ENCODE assay signal across 19 cellular contexts in the genomic region with DNA sequence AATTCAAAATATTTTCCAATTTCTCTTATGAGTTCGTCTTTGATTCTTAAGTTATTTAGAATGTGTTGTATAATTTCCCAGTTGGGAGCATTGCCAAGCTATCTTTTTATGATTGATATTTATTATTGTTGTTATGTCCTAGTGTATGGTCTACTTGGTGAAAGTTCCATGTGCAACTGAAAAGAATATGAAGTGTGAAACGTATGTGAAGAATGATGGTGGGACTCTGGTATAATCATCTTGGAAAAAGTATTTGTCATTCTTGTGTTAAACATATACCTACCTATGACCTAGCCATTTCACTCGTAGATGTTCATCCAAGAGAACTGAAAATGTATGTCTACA. TPM values are rescaled to one million over a fixed set of nuclear protein-coding genes. Genes with fewer than 3 reads are reported as not detected.
DNase-seq lines count a peak whose midpoint lies in the region; ATAC-seq, FAIRE-seq and TF ChIP-seq lines count a peak whose summit lies in the region.
"Had no signal": no experiment of that assay in that cellular context is flagged by ENCODE, and none has a peak within 500 bp of the region (broad histone marks: within the 10 kb centered on the region; RNA-seq: fewer than 3 reads in every experiment).

No MANE protein-coding gene starts in this region.

- no peak overlapping the region for H2AFZ ChIP-seq in K562 (ENCODE audit: low read depth, low read length)

- peaks cover 8 to 31% of the 10 kb centered on the region in 2 experiments; a peak in 4 of 5 replicates for H3K4me1 ChIP-seq in K562 (replicated peaks in 1 of 2; ENCODE audit: control insufficient read depth in 2 of 2, insufficient read depth in 2 of 2, low read length in 2 of 2)
- H3K4me1 ChIP-seq: BLaER1 had no signal

- TF ChIP-seq RAD21 in K562 (CRISPR knock-in tag; conservative IDR thresholded peaks at IDR 0.05 in 1 of 2, IDR thresholded peaks at IDR 0.05 in 1 of 2): no peak

- FAIRE-seq in A204.1 (lab: Jason Lieb, UNC) (peak; percentile 9), G401.6 (lab: Jason Lieb, UNC) (peak; percentile 80), K562 (lab: Jason Lieb, UNC) (no peak)
- FAIRE-seq: GM12878, GM12892, GM18507 had no signal

- H3K4me2 ChIP-seq in K562 (ENCODE audit: insufficient read depth, low read length): no peak overlapping the region
- H3K4me2 ChIP-seq: BLaER1 had no signal

- H3K9ac ChIP-seq in K562 (ENCODE audit: insufficient read depth in 1 of 2, low read depth in 2 of 2, low read length in 2 of 2): no peak overlapping the region
- H3K9ac ChIP-seq: BLaER1 had no signal

- no peak for ATAC-seq in K562
- ATAC-seq: GM12878 had no signal

- CTCF ChIA-PET in K562 (lab: Yijun Ruan, JAX; ENCODE audit: low intra/inter-chr PET ratio): interaction anchor here (0.6 kb wide), 1 partner anchor 333 kb away, joined by 4 read pairs; no protein-coding TSS in a partner anchor

- no peak for TF ChIP-seq POLR2A in K562 (conservative IDR thresholded peaks at IDR 0.05)

- DNase-seq in K562 (ENCODE audit: extremely low read depth in 1 of 4, low spot score in 3 of 4): no peak
- DNase-seq in T1000 (lab: John Stamatoyannopoulos, UW): no peak
- DNase-seq in dedifferentiated amniotic fluid mesenchymal stem cell (ENCODE audit: extremely low spot score): no peak
- DNase-seq: ACHN; BE2C; C1 segment of cervical spinal cord; CD4-positive, alpha-beta memory T cell; CD4-positive, CD25-positive, alpha-beta regulatory T cell; CD8-positive, alpha-beta memory T cell; COR-L47; DMS79 treated with DMSO at 0.1 percent for 48 hours; GDM1 had no signal

- POLR2A ChIA-PET in K562 (lab: Yijun Ruan, JAX): interaction anchor here (0.6 to 4.9 kb wide), 5 partner anchors 8 to 797 kb away, joined by 3 to 48 read pairs (median 5); a partner anchor contains a TSS

- BruUV-seq in K562 (replicated peaks; lab: Mats Ljungman, UMichigan): no TSS peak

- no peaks in the 10 kb centered on the region for H3K36me3 ChIP-seq in K562 (ENCODE audit: control insufficient read depth, insufficient read depth, low read length)
- H3K36me3 ChIP-seq: BE2C, BLaER1 had no signal

- peaks cover 6% of the 10 kb centered on the region for H4K20me1 ChIP-seq in K562 (replicated peaks; ENCODE audit: control insufficient read depth, insufficient read depth, low read length)
- H4K20me1 ChIP-seq: BLaER1 had no signal

- no peaks in the 10 kb centered on the region for H3K9me1 ChIP-seq in K562 (ENCODE audit: control insufficient read depth, insufficient read depth, low read length)

- H3K4me3 ChIP-seq in K562: no peak overlapping the region
- H3K4me3 ChIP-seq: BLaER1, GM12878 had no signal

- 36% methylated on average over 3 of the region's 3 CpGs for WGBS in K562 (ENCODE audit: insufficient coverage, low coverage, missing lambda C conversion rate)

- TF ChIP-seq CTCF in K562 (IDR thresholded peaks at IDR 0.05 in 2 of 3, conservative IDR thresholded peaks at IDR 0.05 in 1 of 3; ENCODE audit: insufficient read depth in 2 of 3, low read depth in 1 of 3, low read length in 3 of 3): no peak

- no peak overlapping the region for H3K27ac ChIP-seq in K562 (ENCODE audit: extremely low read depth, low read depth, low read length)
- H3K27ac ChIP-seq: 22Rv1, BLaER1 had no signal

- peaks cover 2 to 29% of the 10 kb centered on the region in 2 experiments; a peak in 3 of 5 replicates for H3K27me3 ChIP-seq in K562 (ENCODE audit: control insufficient read depth in 2 of 2, insufficient read depth in 2 of 2, low read length in 2 of 2)
- H3K27me3 ChIP-seq: BE2C, BLaER1 had no signal

- TF ChIP-seq EP300 in K562 (IDR thresholded peaks at IDR 0.05; ENCODE audit: low read length): no peak

- no peaks in the 10 kb centered on the region for H3K9me3 ChIP-seq in K562 (replicated peaks; ENCODE audit: control insufficient read depth, insufficient read depth, low read depth, low read length)
- H3K9me3 ChIP-seq: BE2C, BLaER1 had no signal

- intact Hi-C loops in K562 (cut with micrococcal nuclease): no loop called here

- in situ Hi-C loops in K562 (cut with MboI): no loop called here

- no peaks in the 10 kb centered on the region for H3K79me2 ChIP-seq in K562 (ENCODE audit: control insufficient read depth, insufficient read depth, low read length)

TF ChIP-seq in K562, 482 proteins besides CTCF, POLR2A, EP300 and RAD21 (continues in another document):
- TF ChIP-seq ILF3 (IDR thresholded peaks at IDR 0.05; ENCODE audit: borderline replicate concordance) (no peak), ZFP1 (CRISPR knock-in tag; IDR thresholded peaks at IDR 0.05) (0 out of 2 replicates have a peak, but pooled peaks have one; percentile 18), MTA3 (IDR thresholded peaks at IDR 0.05; ENCODE audit: borderline replicate concordance) (no peak), ZNF311 (CRISPR knock-in tag; IDR thresholded peaks at IDR 0.05) (peak; percentile 47; the same call in 1 of the 2 replicates), ZNF174 (CRISPR knock-in tag; IDR thresholded peaks at IDR 0.05) (0 out of 2 replicates have a peak, but pooled peaks have one; percentile 55), ZNF436 (CRISPR knock-in tag; IDR thresholded peaks at IDR 0.05) (peak; percentile 39; the same call in 1 of the 2 replicates), RBBP5 (IDR thresholded peaks at IDR 0.05; ENCODE audit: borderline replicate concordance, insufficient read depth, low read length, poor library complexity, severe bottlenecking) (no peak), IFI16 (CRISPR knock-in tag; IDR thresholded peaks at IDR 0.05) (0 out of 2 replicates have a peak, but pooled peaks have one; percentile 56), CBX2 (IDR thresholded peaks at IDR 0.05; ENCODE audit: insufficient read depth, low read length, poor library complexity, severe bottlenecking) (peak; percentile 72), ZNF444 (CRISPR knock-in tag; IDR thresholded peaks at IDR 0.05) (no peak)
- TF ChIP-seq, protein P1, sequence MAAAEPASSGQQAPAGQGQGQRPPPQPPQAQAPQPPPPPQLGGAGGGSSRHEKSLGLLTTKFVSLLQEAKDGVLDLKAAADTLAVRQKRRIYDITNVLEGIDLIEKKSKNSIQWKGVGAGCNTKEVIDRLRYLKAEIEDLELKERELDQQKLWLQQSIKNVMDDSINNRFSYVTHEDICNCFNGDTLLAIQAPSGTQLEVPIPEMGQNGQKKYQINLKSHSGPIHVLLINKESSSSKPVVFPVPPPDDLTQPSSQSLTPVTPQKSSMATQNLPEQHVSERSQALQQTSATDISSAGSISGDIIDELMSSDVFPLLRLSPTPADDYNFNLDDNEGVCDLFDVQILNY (CRISPR knock-in tag; IDR thresholded peaks at IDR 0.05): no peak

RNA-seq across cellular contexts. Expression of a gene that starts 12.0 kb away (rescaled TPM):
- 5.3 and 21.3 TPM in 2 replicates for total RNA-seq in K562 (2011; cell fraction: chromatin; rRNA removed; ENCODE audit: low replicate concordance)
- 21.8 and 25.5 TPM in 2 replicates for total RNA-seq in K562 (2011; cell fraction: nucleolus; rRNA removed)
- 7.3 and 7.8 TPM in 2 replicates for total RNA-seq in K562 (2011; cell fraction: nucleoplasm; rRNA removed)
- total RNA-seq in K562 (2014; rRNA removed) (48.9 and 69.1 TPM in 2 replicates), K562 (2014; rRNA removed; fragmentation: Illumina TruSeq; extraction: Trizol) (0.57 and 0.84 TPM in 2 replicates), K562 (2015; rRNA removed; fragmentation: Illumina TruSeq; extraction: Trizol) (17.8 and 20.6 TPM in 2 replicates), K562 (2021) (50.5 and 55.3 TPM in 2 replicates)
- polyA plus RNA-seq in K562 (2011; rRNA removed) (10.2 and 35.0 TPM in 2 replicates), K562 (2014; fragmentation: Illumina TruSeq; extraction: Trizol) (1.9 and 18.0 TPM in 2 replicates), K562 (2014; fragmentation: Nextera tagmentation; extraction: Ambion mirVana) (1 to 10 TPM in 1 of 2 experiments, under 1 TPM in 1; 0.56 to 3.5 TPM), K562 (2014; rRNA removed) (40.7 and 41.3 TPM in 2 replicates)
- 37.2 and 43.8 TPM in 2 replicates for polyA plus RNA-seq in K562 (2011; cell fraction: cytosol; rRNA removed)
- 33.2 and 43.3 TPM in 2 replicates for polyA plus RNA-seq in K562 (2011; cell fraction: nucleus; rRNA removed)
- 42.2 and 62.2 TPM in 2 replicates for polyA plus RNA-seq in K562 (2012)
- 2.8 and 3.7 TPM in 2 replicates for polyA minus RNA-seq in K562 (2011; rRNA and poly(A)+ RNA removed)
- polyA minus RNA-seq in K562 (2011; cell fraction: cytosol; rRNA and poly(A)+ RNA removed): 13.2 and 33.0 TPM in 2 replicates
- 12.0 and 14.3 TPM in 2 replicates for polyA minus RNA-seq in K562 (2011; cell fraction: nucleus; rRNA and poly(A)+ RNA removed)

RNA-seq across cellular contexts. Expression of a gene that starts 12.0 kb away (rescaled TPM):
- total RNA-seq in K562 (2011; cell fraction: chromatin; rRNA removed; ENCODE audit: low replicate concordance): 82.4 and 192 TPM in 2 replicates
- 134 and 166 TPM in 2 replicates for total RNA-seq in K562 (2011; cell fraction: nucleolus; rRNA removed)
- 107 and 110 TPM in 2 replicates for total RNA-seq in K562 (2011; cell fraction: nucleoplasm; rRNA removed)
- 32.5 and 42.0 TPM in 2 replicates for total RNA-seq in K562 (2014; rRNA removed)
- total RNA-seq in K562 (2014; rRNA removed; fragmentation: Illumina TruSeq; extraction: Trizol): 16.3 and 19.8 TPM in 2 replicates
- 26.2 and 28.8 TPM in 2 replicates for total RNA-seq in K562 (2015; rRNA removed; fragmentation: Illumina TruSeq; extraction: Trizol)
- 75.4 and 75.5 TPM in 2 replicates for total RNA-seq in K562 (2021)
- 32.7 and 82.6 TPM in 2 replicates for polyA plus RNA-seq in K562 (2011; rRNA removed)
- 68.8 and 74.9 TPM in 2 replicates for polyA plus RNA-seq in K562 (2011; cell fraction: cytosol; rRNA removed)
- polyA plus RNA-seq in K562 (2011; cell fraction: nucleus; rRNA removed): 124 and 157 TPM in 2 replicates
- 40.3 and 56.9 TPM in 2 replicates for polyA plus RNA-seq in K562 (2012)
- 39.2 and 40.1 TPM in 2 replicates for polyA plus RNA-seq in K562 (2014; fragmentation: Illumina TruSeq; extraction: Trizol)
- 10 to 100 TPM; 23.6 to 33.7 TPM for polyA plus RNA-seq in K562 (2014; fragmentation: Nextera tagmentation; extraction: Ambion mirVana)
- polyA plus RNA-seq in K562 (2014; rRNA removed): 28.2 and 31.2 TPM in 2 replicates
- polyA minus RNA-seq in K562 (2011; rRNA and poly(A)+ RNA removed): 49.5 and 66.5 TPM in 2 replicates
- polyA minus RNA-seq in K562 (2011; cell fraction: cytosol; rRNA and poly(A)+ RNA removed): 31.7 and 46.0 TPM in 2 replicates
- polyA minus RNA-seq in K562 (2011; cell fraction: nucleus; rRNA and poly(A)+ RNA removed): 42.7 and 85.4 TPM in 2 replicates
